24 cellular contexts compared by ENCODE assay signal in the genomic region with DNA sequence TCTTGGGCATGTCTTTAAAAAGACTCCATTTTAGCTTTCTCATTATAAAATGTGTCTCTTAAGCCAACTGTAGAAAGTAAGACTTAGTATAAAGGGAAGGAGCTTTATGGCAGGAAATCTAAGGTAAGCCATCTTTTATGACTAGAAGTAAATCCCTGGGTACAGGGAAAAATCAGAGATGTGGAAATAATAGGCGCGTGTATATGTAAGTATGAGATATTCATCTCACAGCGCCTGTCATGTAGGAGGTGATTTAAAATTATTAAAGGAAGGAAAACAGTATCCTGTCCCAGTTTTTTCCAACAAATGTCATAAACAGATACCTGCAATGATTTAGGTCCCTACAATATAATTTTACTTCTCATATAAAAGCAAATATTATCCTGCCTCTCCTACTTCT.
"Had no signal": no experiment of that assay in that cellular context is flagged by ENCODE, and none has a peak within 500 bp of the region (broad histone marks: within the 10 kb centered on the region; RNA-seq: fewer than 3 reads in every experiment).

No MANE protein-coding gene starts in this region.

- H3K36me3 ChIP-seq: adrenal gland, breast epithelium, gastroesophageal sphincter, heart left ventricle, tibial nerve had no signal

- H3K27me3 ChIP-seq: adrenal gland, breast epithelium, gastroesophageal sphincter, heart left ventricle, tibial nerve had no signal

- H3K27ac Mint-ChIP-seq: activated naive CD4-positive, alpha-beta T cell treated with anti-CD3 and anti-CD28 coated beads, Interleukin-2, amount 10 ng/mL, durations not matched to agents 7 days and 5 days; natural killer cell had no signal

- H3K4me1 Mint-ChIP-seq: natural killer cell had no signal

- ATAC-seq: activated CD4-positive, CD25-positive, alpha-beta regulatory T cell treated with anti-CD3 and anti-CD28 coated beads, Interleukin-2, amount 50 U/mL, for 24 hours; activated T-cell treated with anti-CD3 and anti-CD28 coated beads, Interleukin-2, amount 50 U/mL, for 4 hours; esophagus mucosa; natural killer cell had no signal

- H3K9me3 ChIP-seq: adrenal gland, breast epithelium, gastroesophageal sphincter, tibial nerve had no signal

- DNase-seq: activated CD4-positive, alpha-beta T cell treated with anti-CD3 and anti-CD28 coated beads, Interleukin-2, amount 50 U/mL, for 1 hour; activated CD8-positive, alpha-beta memory T cell treated with anti-CD3 and anti-CD28 coated beads, Interleukin-2, amount 50 U/mL, for 4 hours; activated effector memory CD4-positive, alpha-beta T cell treated with Interleukin-2 at 50 U/mL for 16 hours; activated naive CD4-positive, alpha-beta T cell treated with anti-CD3 and anti-CD28 coated beads, Interleukin-2, amount 10 ng/mL, durations not matched to agents 7 days and 5 days; activated T-cell treated with anti-CD3 and anti-CD28 coated beads, Interleukin-2, amount 50 U/mL, for 4 hours; adrenal gland; cortex of kidney; effector CD8-positive, alpha-beta T cell; heart left ventricle; left ventricle myocardium superior; mesendoderm; natural killer cell; posterior cingulate gyrus; stimulated activated CD4-positive, alpha-beta T cell treated with anti-CD3 and anti-CD28 coated beads, Interleukin-12 subunit alpha, Interleukin-12 subunit beta, amount 100 ng/mL, for 4 hours; stimulated activated CD4-positive, alpha-beta T cell treated with anti-CD3 and anti-CD28 coated beads, Interleukin-1b, Interleukin-23, amount 100 ng/mL, for 48 hours; stimulated activated CD8-positive, alpha-beta memory T cell treated with anti-CD3 and anti-CD28 coated beads, Interleukin-4, amount 100 ng/mL, for 48 hours; stimulated activated naive CD4-positive, alpha-beta T cell; T-helper 1 cell; T1000 had no signal

- H3K4me3 Mint-ChIP-seq: activated naive CD4-positive, alpha-beta T cell treated with anti-CD3 and anti-CD28 coated beads, Interleukin-2, amount 10 ng/mL, durations not matched to agents 7 days and 5 days; activated T-cell treated with anti-CD3 and anti-CD28 coated beads, Interleukin-2, amount 50 U/mL, for 4 hours; natural killer cell had no signal

- H3K27ac ChIP-seq: tibial nerve had no signal

- H3K4me3 ChIP-seq: adrenal gland, breast epithelium, gastroesophageal sphincter, heart left ventricle, tibial nerve had no signal

- H3K4me1 ChIP-seq: adrenal gland, breast epithelium, gastroesophageal sphincter had no signal
